ENCODE assay signal across 16 cellular contexts in the genomic region with DNA sequence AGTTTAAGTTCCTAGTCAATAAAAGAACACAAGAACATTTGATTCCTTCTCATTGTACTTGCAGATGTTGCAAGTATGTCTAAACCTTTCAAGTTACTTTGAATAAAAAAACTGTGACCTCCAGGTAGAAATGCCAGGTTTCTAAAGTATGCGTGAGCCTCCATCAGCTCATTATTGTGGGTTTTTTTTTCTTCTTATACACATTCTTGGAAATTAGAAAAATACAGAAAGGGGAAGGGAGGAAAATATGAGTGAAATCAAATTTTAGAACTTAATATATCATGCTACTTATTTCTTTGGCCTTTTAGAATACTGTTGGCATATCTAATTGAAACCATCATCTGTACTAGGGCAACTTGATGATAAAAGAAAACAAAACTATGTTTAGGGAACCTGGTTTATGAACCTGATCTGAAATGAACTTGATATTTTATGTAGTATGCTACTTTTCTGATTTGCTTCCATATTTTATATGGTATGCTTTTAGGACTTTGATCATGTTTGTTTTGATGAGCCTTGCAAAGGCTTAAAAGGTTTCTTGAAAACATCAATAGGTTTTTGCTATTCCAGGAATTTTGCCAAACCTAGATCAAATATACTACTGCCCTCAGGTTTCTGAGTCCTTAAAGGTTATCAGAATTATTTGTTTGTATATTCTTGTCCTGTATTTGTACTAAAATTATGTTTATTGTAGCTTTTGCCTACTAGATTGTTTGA.
A peak's percentile ranks its signal among the peaks of the same experiment; 100 is the strongest.
DNase-seq lines count a peak whose midpoint lies in the region; ATAC-seq and TF ChIP-seq lines count a peak whose summit lies in the region.
"Had no signal": no experiment of that assay in that cellular context is flagged by ENCODE, and none has a peak within 500 bp of the region (broad histone marks: within the 10 kb centered on the region; RNA-seq: fewer than 3 reads in every experiment).

No MANE protein-coding gene starts in this region.

- peaks cover 25% of the 10 kb centered on the region for H3K4me1 Mint-ChIP-seq in activated naive CD4-positive, alpha-beta T cell treated with anti-CD3 and anti-CD28 coated beads for 36 hours (ENCODE audit: low read depth)
- H3K4me1 Mint-ChIP-seq in glutamatergic neuron (ENCODE audit: low read depth, unreplicated experiment), result peaks cover 7% of the 10 kb centered on the region
- peaks cover 50% of the 10 kb centered on the region for H3K4me1 Mint-ChIP-seq in stimulated activated naive CD8-positive, alpha-beta T cell treated with anti-CD3 and anti-CD28 coated beads, Interleukin-15, amount 100 ng/mL, for 72 hours

- H3K36me3 Mint-ChIP-seq in activated naive CD4-positive, alpha-beta T cell treated with anti-CD3 and anti-CD28 coated beads for 36 hours (ENCODE audit: low read depth), result no peaks in the 10 kb centered on the region
- no peaks in the 10 kb centered on the region for H3K36me3 Mint-ChIP-seq in glutamatergic neuron (ENCODE audit: unreplicated experiment)
- H3K36me3 Mint-ChIP-seq: CD4-positive, alpha-beta memory T cell had no signal

- no peaks in the 10 kb centered on the region for H3K36me3 ChIP-seq in KOPT-K1 (ENCODE audit: insufficient read depth, low read length)
- H3K36me3 ChIP-seq: MG63 had no signal

- intact Hi-C loops in activated naive CD4-positive, alpha-beta T cell treated with anti-CD3 and anti-CD28 coated beads for 36 hours (cut with micrococcal nuclease), result no loop called here
- intact Hi-C loops in sciatic nerve (cut with DNase I), result no loop called here

- no peak for ATAC-seq in stimulated activated naive CD8-positive, alpha-beta T cell treated with anti-CD3 and anti-CD28 coated beads, Interleukin-15, amount 100 ng/mL, for 72 hours
- no peak for ATAC-seq in sciatic nerve
- ATAC-seq: Panc1, Right ventricle myocardium inferior had no signal

- no peaks in the 10 kb centered on the region for H3K27me3 Mint-ChIP-seq in activated naive CD4-positive, alpha-beta T cell treated with anti-CD3 and anti-CD28 coated beads for 36 hours (ENCODE audit: low read depth)
- no peaks in the 10 kb centered on the region for H3K27me3 Mint-ChIP-seq in glutamatergic neuron (ENCODE audit: unreplicated experiment)
- H3K27me3 Mint-ChIP-seq in stimulated activated naive CD8-positive, alpha-beta T cell treated with anti-CD3 and anti-CD28 coated beads, Interleukin-15, amount 100 ng/mL, for 72 hours, result no peaks in the 10 kb centered on the region

- peaks cover 8% of the 10 kb centered on the region for H3K9me3 Mint-ChIP-seq in activated naive CD4-positive, alpha-beta T cell treated with anti-CD3 and anti-CD28 coated beads for 36 hours
- H3K9me3 Mint-ChIP-seq in glutamatergic neuron (ENCODE audit: unreplicated experiment), result peaks cover 2% of the 10 kb centered on the region
- H3K9me3 Mint-ChIP-seq in stimulated activated naive CD8-positive, alpha-beta T cell treated with anti-CD3 and anti-CD28 coated beads, Interleukin-15, amount 100 ng/mL, for 72 hours, result peaks cover 10 to 16% of the 10 kb centered on the region in 2 donors

- peaks cover 7% of the 10 kb centered on the region for H3K9me3 ChIP-seq in KOPT-K1 (ENCODE audit: insufficient read depth, low read length, poor library complexity, severe bottlenecking)

- H3K4me3 Mint-ChIP-seq in activated naive CD4-positive, alpha-beta T cell treated with anti-CD3 and anti-CD28 coated beads for 36 hours, result peak overlapping the region; percentile 19
- no peak overlapping the region for H3K4me3 Mint-ChIP-seq in glutamatergic neuron (ENCODE audit: unreplicated experiment)
- H3K4me3 Mint-ChIP-seq in stimulated activated naive CD8-positive, alpha-beta T cell treated with anti-CD3 and anti-CD28 coated beads, Interleukin-15, amount 100 ng/mL, for 72 hours, result peak overlapping the region; percentile 31 to 44
- H3K4me3 Mint-ChIP-seq: CD4-positive, alpha-beta memory T cell had no signal

- CTCF ChIA-PET in activated naive CD4-positive, alpha-beta T cell treated with anti-CD3 and anti-CD28 coated beads for 36 hours (lab: Charles Lee), result interaction anchor here (0.6 kb wide), 1 partner anchor 378 kb away, joined by 6 read pairs; no protein-coding TSS in a partner anchor

- peak overlapping the region; percentile 69 for H3K27ac Mint-ChIP-seq in activated naive CD4-positive, alpha-beta T cell treated with anti-CD3 and anti-CD28 coated beads for 36 hours
- peak overlapping the region; percentile 30 for H3K27ac Mint-ChIP-seq in glutamatergic neuron (ENCODE audit: unreplicated experiment)
- peak overlapping the region; percentile 21 to 89 for H3K27ac Mint-ChIP-seq in stimulated activated naive CD8-positive, alpha-beta T cell treated with anti-CD3 and anti-CD28 coated beads, Interleukin-15, amount 100 ng/mL, for 72 hours
- H3K27ac Mint-ChIP-seq: CD4-positive, alpha-beta memory T cell had no signal

- no peak for DNase-seq in activated naive CD4-positive, alpha-beta T cell treated with anti-CD3 and anti-CD28 coated beads for 36 hours
- DNase-seq in activated naive CD4-positive, alpha-beta T cell (lab: John Stamatoyannopoulos, UW), result no peak
- DNase-seq in glutamatergic neuron (no peak), sciatic nerve (ENCODE audit: low spot score) (no peak), UCSD-AML1 (lab: John Stamatoyannopoulos, UW; ENCODE audit: unreplicated experiment) (no peak)
- no peak for DNase-seq in stimulated activated naive CD8-positive, alpha-beta T cell treated with anti-CD3 and anti-CD28 coated beads, Interleukin-15, amount 100 ng/mL, for 72 hours
- DNase-seq: AML-193; CD4-positive, alpha-beta memory T cell; KG1; MG63; NCI-H1092 treated with DMSO at 0.1 percent for 48 hours; NCI-H187 treated with DMSO at 0.1 percent for 48 hours; NCI-H774 had no signal

- TF ChIP-seq CTCF in glutamatergic neuron (IDR thresholded peaks at IDR 0.05; ENCODE audit: partially characterized antibody, unreplicated experiment), result no peak

- peak overlapping the region; percentile 76 for H3K27ac ChIP-seq in KOPT-K1 (ENCODE audit: low read depth, low read length, poor library complexity, severe bottlenecking)
